In the genomic region with DNA sequence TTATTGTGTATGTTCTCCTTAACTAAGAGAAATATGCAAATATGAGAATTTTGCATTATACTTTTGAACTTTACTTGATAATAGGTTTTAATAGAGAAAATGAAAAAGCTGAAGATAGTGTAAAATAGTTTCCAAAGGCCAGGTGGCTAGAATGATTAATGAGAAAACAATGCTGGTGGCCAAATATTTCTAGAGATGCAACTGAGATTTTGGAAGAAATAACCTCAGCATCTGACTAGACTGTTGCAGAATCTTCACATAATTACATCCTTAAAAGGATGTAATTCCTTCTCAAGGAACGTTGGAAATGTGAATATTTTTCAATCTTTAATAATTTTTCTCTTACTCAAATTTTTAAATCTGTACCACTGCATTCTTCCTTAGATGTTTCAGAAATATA, we compare ENCODE assay signal across 37 cellular contexts.
"Had no signal": no experiment of that assay in that cellular context is flagged by ENCODE, and none has a peak within 500 bp of the region (broad histone marks: within the 10 kb centered on the region; RNA-seq: fewer than 3 reads in every experiment).

No MANE protein-coding gene starts in this region.

- H3K36me3 Mint-ChIP-seq: activated naive CD4-positive, alpha-beta T cell treated with anti-CD3 and anti-CD28 coated beads, Interleukin-2, amount 10 ng/mL, durations not matched to agents 7 days and 5 days; activated naive CD4-positive, alpha-beta T cell treated with anti-CD3 and anti-CD28 coated beads, Interleukin-2, amount 50 U/mL, for 24 hours; activated naive CD4-positive, alpha-beta T cell treated with anti-CD3 and anti-CD28 coated beads, Interleukin-2, amount 50 U/mL, for 72 hours; activated naive CD8-positive, alpha-beta T cell; activated naive CD8-positive, alpha-beta T cell treated with anti-CD3 and anti-CD28 coated beads for 36 hours; activated naive CD8-positive, alpha-beta T cell treated with anti-CD3 and anti-CD28 coated beads, Interleukin-2, amount 10 ng/mL, durations not matched to agents 7 days and 5 days; brain had no signal

- H3K9me3 Mint-ChIP-seq: activated naive CD4-positive, alpha-beta T cell treated with anti-CD3 and anti-CD28 coated beads for 36 hours; activated naive CD4-positive, alpha-beta T cell treated with anti-CD3 and anti-CD28 coated beads, Interleukin-2, amount 10 ng/mL, durations not matched to agents 7 days and 5 days; activated naive CD4-positive, alpha-beta T cell treated with anti-CD3 and anti-CD28 coated beads, Interleukin-2, amount 50 U/mL, for 24 hours; activated naive CD8-positive, alpha-beta T cell treated with anti-CD3 and anti-CD28 coated beads for 36 hours; activated naive CD8-positive, alpha-beta T cell treated with anti-CD3 and anti-CD28 coated beads, Interleukin-2, amount 10 ng/mL, durations not matched to agents 7 days and 5 days; activated naive CD8-positive, alpha-beta T cell treated with anti-CD3 and anti-CD28 coated beads, Interleukin-2, amount 50 U/mL, for 24 hours; activated T-cell treated with anti-CD3 and anti-CD28 coated beads, Interleukin-2, amount 50 U/mL, for 4 hours; activated T-helper 1 cell treated with anti-CD3 and anti-CD28 coated beads, Interleukin-12 subunit alpha, Interleukin-12 subunit beta, Interleukin-2, Interleukin-4 antibody, amounts not matched to agents 30 ng/mL and 10 ng/mL and 1 ng/mL, durations not matched to agents 14 hours and 24 hours and 36 hours; activated T-helper 17 cell treated with anti-CD3 and anti-CD28 coated beads, Interleukin-2, amount 50 U/mL, for 72 hours; activated T-helper 2 cell treated with anti-CD3 and anti-CD28 coated beads, Interferon-gamma antibody, Interleukin-2, Interleukin-4, amounts not matched to agents 10 μg/mL and 5 μg/mL and 100 μg/mL, durations not matched to agents 14 hours and 24 hours and 36 hours; brain had no signal

- H3K4me3 Mint-ChIP-seq: activated naive CD4-positive, alpha-beta T cell treated with anti-CD3 and anti-CD28 coated beads for 36 hours; activated naive CD4-positive, alpha-beta T cell treated with anti-CD3 and anti-CD28 coated beads, Interleukin-2, amount 10 ng/mL, durations not matched to agents 7 days and 5 days; activated naive CD4-positive, alpha-beta T cell treated with anti-CD3 and anti-CD28 coated beads, Interleukin-2, amount 50 U/mL, for 24 hours; activated naive CD8-positive, alpha-beta T cell; activated naive CD8-positive, alpha-beta T cell treated with anti-CD3 and anti-CD28 coated beads for 36 hours; activated naive CD8-positive, alpha-beta T cell treated with anti-CD3 and anti-CD28 coated beads, Interleukin-2, amount 10 ng/mL, durations not matched to agents 7 days and 5 days; activated naive CD8-positive, alpha-beta T cell treated with anti-CD3 and anti-CD28 coated beads, Interleukin-2, amount 50 U/mL, for 24 hours; activated T-cell treated with anti-CD3 and anti-CD28 coated beads, Interleukin-2, amount 50 U/mL, for 24 hours; activated T-cell treated with anti-CD3 and anti-CD28 coated beads, Interleukin-2, amount 50 U/mL, for 4 hours; activated T-cell treated with anti-CD3 and anti-CD28 coated beads, Interleukin-2, amount 50 U/mL, for 72 hours; activated T-helper 1 cell treated with anti-CD3 and anti-CD28 coated beads, Interleukin-12 subunit alpha, Interleukin-12 subunit beta, Interleukin-2, Interleukin-4 antibody, amounts not matched to agents 30 ng/mL and 10 ng/mL and 1 ng/mL, durations not matched to agents 14 hours and 24 hours and 36 hours; activated T-helper 17 cell treated with anti-CD3 and anti-CD28 coated beads, Interleukin-2, amount 50 U/mL, for 72 hours; brain; central memory CD8-positive, alpha-beta T cell had no signal

- H3K9me3 ChIP-seq: adrenal gland, ascending aorta, body of pancreas, breast epithelium had no signal

- ATAC-seq: activated naive CD4-positive, alpha-beta T cell treated with anti-CD3 and anti-CD28 coated beads, Interleukin-2, amount 50 U/mL, for 72 hours; activated naive CD8-positive, alpha-beta T cell treated with anti-CD3 and anti-CD28 coated beads, Interleukin-2, amount 50 U/mL, for 24 hours; activated T-cell treated with anti-CD3 and anti-CD28 coated beads, Interleukin-2, amount 50 U/mL, for 4 hours; activated T-cell treated with anti-CD3 and anti-CD28 coated beads, Interleukin-2, amount 50 U/mL, for 72 hours; activated T-helper 17 cell treated with anti-CD3 and anti-CD28 coated beads, Interleukin-2, amount 50 U/mL, for 72 hours; body of pancreas had no signal

- H3K36me3 ChIP-seq: adrenal gland, ascending aorta, brain microvascular endothelial cell, breast epithelium, cardiac muscle cell had no signal

- H3K27me3 Mint-ChIP-seq: activated naive CD4-positive, alpha-beta T cell treated with anti-CD3 and anti-CD28 coated beads, Interleukin-2, amount 10 ng/mL, durations not matched to agents 7 days and 5 days; activated naive CD4-positive, alpha-beta T cell treated with anti-CD3 and anti-CD28 coated beads, Interleukin-2, amount 50 U/mL, for 24 hours; activated naive CD8-positive, alpha-beta T cell; activated naive CD8-positive, alpha-beta T cell treated with anti-CD3 and anti-CD28 coated beads for 36 hours; activated T-helper 17 cell treated with anti-CD3 and anti-CD28 coated beads, Interleukin-2, amount 50 U/mL, for 72 hours; brain; central memory CD8-positive, alpha-beta T cell had no signal

- H3K27me3 ChIP-seq: adrenal gland, ascending aorta, body of pancreas, brain microvascular endothelial cell, breast epithelium, cardiac muscle cell had no signal

- H3K4me1 Mint-ChIP-seq: activated naive CD4-positive, alpha-beta T cell treated with anti-CD3 and anti-CD28 coated beads, Interleukin-2, amount 10 ng/mL, durations not matched to agents 7 days and 5 days; activated naive CD4-positive, alpha-beta T cell treated with anti-CD3 and anti-CD28 coated beads, Interleukin-2, amount 50 U/mL, for 24 hours; activated naive CD8-positive, alpha-beta T cell treated with anti-CD3 and anti-CD28 coated beads for 36 hours; activated naive CD8-positive, alpha-beta T cell treated with anti-CD3 and anti-CD28 coated beads, Interleukin-2, amount 10 ng/mL, durations not matched to agents 7 days and 5 days; activated naive CD8-positive, alpha-beta T cell treated with anti-CD3 and anti-CD28 coated beads, Interleukin-2, amount 50 U/mL, for 24 hours; activated T-helper 17 cell treated with anti-CD3 and anti-CD28 coated beads, Interleukin-2, amount 50 U/mL, for 72 hours; brain; central memory CD8-positive, alpha-beta T cell had no signal

- H3K27ac ChIP-seq: adrenal gland, ascending aorta, body of pancreas, brain microvascular endothelial cell, breast epithelium, cardiac muscle cell had no signal

- H3K27ac Mint-ChIP-seq: activated naive CD4-positive, alpha-beta T cell treated with anti-CD3 and anti-CD28 coated beads for 36 hours; activated naive CD4-positive, alpha-beta T cell treated with anti-CD3 and anti-CD28 coated beads, Interleukin-2, amount 10 ng/mL, durations not matched to agents 7 days and 5 days; activated naive CD4-positive, alpha-beta T cell treated with anti-CD3 and anti-CD28 coated beads, Interleukin-2, amount 50 U/mL, for 24 hours; activated naive CD4-positive, alpha-beta T cell treated with anti-CD3 and anti-CD28 coated beads, Interleukin-2, amount 50 U/mL, for 72 hours; activated naive CD8-positive, alpha-beta T cell; activated naive CD8-positive, alpha-beta T cell treated with anti-CD3 and anti-CD28 coated beads for 36 hours; activated naive CD8-positive, alpha-beta T cell treated with anti-CD3 and anti-CD28 coated beads, Interleukin-2, amount 10 ng/mL, durations not matched to agents 7 days and 5 days; activated naive CD8-positive, alpha-beta T cell treated with anti-CD3 and anti-CD28 coated beads, Interleukin-2, amount 50 U/mL, for 24 hours; activated T-cell treated with anti-CD3 and anti-CD28 coated beads, Interleukin-2, amount 50 U/mL, for 24 hours; activated T-cell treated with anti-CD3 and anti-CD28 coated beads, Interleukin-2, amount 50 U/mL, for 72 hours; activated T-helper 1 cell treated with anti-CD3 and anti-CD28 coated beads, Interleukin-12 subunit alpha, Interleukin-12 subunit beta, Interleukin-2, Interleukin-4 antibody, amounts not matched to agents 30 ng/mL and 10 ng/mL and 1 ng/mL, durations not matched to agents 14 hours and 24 hours and 36 hours; activated T-helper 17 cell treated with anti-CD3 and anti-CD28 coated beads, Interleukin-2, amount 50 U/mL, for 72 hours; activated T-helper 2 cell treated with anti-CD3 and anti-CD28 coated beads, Interferon-gamma antibody, Interleukin-2, Interleukin-4, amounts not matched to agents 10 μg/mL and 5 μg/mL and 100 μg/mL, durations not matched to agents 14 hours and 24 hours and 36 hours; brain had no signal

- H3K4me1 ChIP-seq: adrenal gland, ascending aorta, body of pancreas, breast epithelium had no signal

- DNase-seq: activated effector memory CD4-positive, alpha-beta T cell treated with anti-CD3 and anti-CD28 coated beads, Interleukin-2, amount 50 U/mL, for 16 hours; activated effector memory CD4-positive, alpha-beta T cell treated with Interleukin-2 at 50 U/mL for 16 hours; activated gamma-delta T cell; activated gamma-delta T cell treated with Interleukin-2 at 50 U/mL for 16 hours; activated naive CD4-positive, alpha-beta T cell; activated naive CD4-positive, alpha-beta T cell treated with anti-CD3 and anti-CD28 coated beads for 36 hours; activated naive CD4-positive, alpha-beta T cell treated with anti-CD3 and anti-CD28 coated beads, Interleukin-2, amount 10 ng/mL, durations not matched to agents 7 days and 5 days; activated naive CD4-positive, alpha-beta T cell treated with anti-CD3 and anti-CD28 coated beads, Interleukin-2, amount 50 U/mL, for 16 hours; activated naive CD4-positive, alpha-beta T cell treated with Interleukin-2 at 50 U/mL for 16 hours; activated naive CD8-positive, alpha-beta T cell treated with anti-CD3 and anti-CD28 coated beads for 36 hours; activated naive CD8-positive, alpha-beta T cell treated with anti-CD3 and anti-CD28 coated beads, Interleukin-2, amount 10 ng/mL, durations not matched to agents 7 days and 5 days; activated naive CD8-positive, alpha-beta T cell treated with anti-CD3 and anti-CD28 coated beads, Interleukin-2, amount 50 U/mL, for 24 hours; activated T-cell treated with anti-CD3 and anti-CD28 coated beads, Interleukin-2, amount 50 U/mL, for 24 hours; activated T-cell treated with anti-CD3 and anti-CD28 coated beads, Interleukin-2, amount 50 U/mL, for 4 hours; activated T-cell treated with anti-CD3 and anti-CD28 coated beads, Interleukin-2, amount 50 U/mL, for 48 hours; activated T-cell treated with anti-CD3 and anti-CD28 coated beads, Interleukin-2, amount 50 U/mL, for 72 hours; adrenal gland; amniotic stem cell; amygdala; anterior cingulate cortex; aorta; body of pancreas; brain microvascular endothelial cell; caudate nucleus; central memory CD4-positive, alpha-beta T cell; cerebellar nuclear complex had no signal

- H3K4me3 ChIP-seq: adrenal gland, ascending aorta, body of pancreas, breast epithelium, cardiac muscle cell had no signal
